ENCODE assay signal across 8 cellular contexts in genomic region chr14:106022648-106023047, GRCh38.
DNase-seq lines count a peak whose midpoint lies in the region; ATAC-seq, FAIRE-seq and TF ChIP-seq lines count a peak whose summit lies in the region.
"Not testable (repeated sequence)": the region's sequence is repeated elsewhere in the genome, so short reads cannot be mapped to it uniquely, and the experiment has no call there.

No MANE protein-coding gene starts in this region.

- not testable (repeated sequence) for H3K36me3 ChIP-seq in DND-41 (ENCODE audit: insufficient read depth, low read length)

- H3K27ac Mint-ChIP-seq in activated CD4-positive, alpha-beta T cell treated with anti-CD3 and anti-CD28 coated beads for 36 hours, result peak overlapping the region; percentile 90
- peak overlapping the region; percentile 90 for H3K27ac Mint-ChIP-seq in activated T-cell treated with anti-CD3 and anti-CD28 coated beads, Interleukin-2, amount 50 U/mL, for 24 hours
- peak overlapping the region; percentile 91 for H3K27ac Mint-ChIP-seq in activated naive CD4-positive, alpha-beta T cell treated with anti-CD3 and anti-CD28 coated beads for 36 hours

- 0 out of 2 replicates have a peak overlapping the region, but pooled peaks have one; percentile 22 for H3K4me2 ChIP-seq in DND-41 (ENCODE audit: insufficient read depth, low read length)

- not testable (repeated sequence) for H3K4me3 ChIP-seq in DND-41 (ENCODE audit: low read depth in 1 of 2, low read length in 2 of 2); epithelial cell of esophagus (ENCODE audit: low read length)

- not testable (repeated sequence) for H2AFZ ChIP-seq in DND-41 (ENCODE audit: low read depth, low read length)

- not testable (repeated sequence) for H3K9me3 ChIP-seq in DND-41 (ENCODE audit: insufficient read depth, low read length, severe bottlenecking)

- not testable (repeated sequence) for TF ChIP-seq CTCF in DND-41 (IDR thresholded peaks at IDR 0.05; ENCODE audit: borderline replicate concordance, extremely low read depth, low read length, poor library complexity, severe bottlenecking); epithelial cell of esophagus (IDR thresholded peaks at IDR 0.05; ENCODE audit: insufficient read depth, low read depth, low read length, missing control alignments)

- intact Hi-C loops in activated CD4-positive, alpha-beta T cell treated with anti-CD3 and anti-CD28 coated beads for 36 hours (cut with DNase I, micrococcal nuclease), result loop anchor here (1.0 kb wide), 1 partner anchor 8 kb away; no protein-coding TSS in a partner anchor
- intact Hi-C loops in activated naive CD4-positive, alpha-beta T cell treated with anti-CD3 and anti-CD28 coated beads for 36 hours (cut with micrococcal nuclease), result loop anchor here (1.0 kb wide), 1 partner anchor 8 kb away; no protein-coding TSS in a partner anchor

- peak overlapping the region; percentile 16 for H3K4me3 Mint-ChIP-seq in activated CD4-positive, alpha-beta T cell treated with anti-CD3 and anti-CD28 coated beads for 36 hours
- H3K4me3 Mint-ChIP-seq in activated T-cell treated with anti-CD3 and anti-CD28 coated beads, Interleukin-2, amount 50 U/mL, for 24 hours, result peak overlapping the region; percentile 20
- not testable (repeated sequence) for H3K4me3 Mint-ChIP-seq in activated naive CD4-positive, alpha-beta T cell treated with anti-CD3 and anti-CD28 coated beads for 36 hours

- H3K4me1 ChIP-seq in DND-41 (ENCODE audit: insufficient read depth, low read length), result peaks cover 46% of the 10 kb centered on the region

- peak; percentile 49 for ATAC-seq in DND-41 (ENCODE audit: insufficient read depth, low read depth)
- peak; percentile 43 for ATAC-seq in activated CD4-positive, alpha-beta T cell treated with anti-CD3 and anti-CD28 coated beads for 36 hours

- FAIRE-seq in RCC 7860 (lab: Jason Lieb, UNC); urothelium cell line (lab: Jason Lieb, UNC): not testable (repeated sequence)

- peak; percentile 51 for DNase-seq in DND-41
- peak; percentile 39 for DNase-seq in RCC 7860 (ENCODE audit: low spot score)
- DNase-seq in activated CD4-positive, alpha-beta T cell treated with anti-CD3 and anti-CD28 coated beads for 36 hours, result peak; percentile 58
- not testable (repeated sequence) for DNase-seq in activated T-cell treated with anti-CD3 and anti-CD28 coated beads, Interleukin-2, amount 50 U/mL, for 24 hours
- DNase-seq in activated naive CD4-positive, alpha-beta T cell treated with anti-CD3 and anti-CD28 coated beads for 36 hours, result peak; percentile 63
- peak; percentile 7 for DNase-seq in epithelial cell of esophagus (ENCODE audit: low read depth)
- DNase-seq in stimulated activated CD4-positive, alpha-beta T cell treated with anti-CD3 and anti-CD28 coated beads, Interleukin-15, amount 100 ng/mL, for 24 hours, result peak; percentile 44
- DNase-seq in urothelium cell line (ENCODE audit: low spot score), result peak; percentile 6

- not testable (repeated sequence) for H3K27me3 Mint-ChIP-seq in activated CD4-positive, alpha-beta T cell treated with anti-CD3 and anti-CD28 coated beads for 36 hours; activated T-cell treated with anti-CD3 and anti-CD28 coated beads, Interleukin-2, amount 50 U/mL, for 24 hours; activated naive CD4-positive, alpha-beta T cell treated with anti-CD3 and anti-CD28 coated beads for 36 hours (ENCODE audit: low read depth)

- peaks cover 10% of the 10 kb centered on the region for H3K9me3 Mint-ChIP-seq in activated CD4-positive, alpha-beta T cell treated with anti-CD3 and anti-CD28 coated beads for 36 hours (ENCODE audit: low read depth)
- H3K9me3 Mint-ChIP-seq in activated T-cell treated with anti-CD3 and anti-CD28 coated beads, Interleukin-2, amount 50 U/mL, for 24 hours, result peaks cover 11% of the 10 kb centered on the region
- H3K9me3 Mint-ChIP-seq in activated naive CD4-positive, alpha-beta T cell treated with anti-CD3 and anti-CD28 coated beads for 36 hours, result not testable (repeated sequence)

- H3K36me3 Mint-ChIP-seq in activated CD4-positive, alpha-beta T cell treated with anti-CD3 and anti-CD28 coated beads for 36 hours (ENCODE audit: low read depth), result peaks cover 12% of the 10 kb centered on the region
- not testable (repeated sequence) for H3K36me3 Mint-ChIP-seq in activated T-cell treated with anti-CD3 and anti-CD28 coated beads, Interleukin-2, amount 50 U/mL, for 24 hours (ENCODE audit: low read depth); activated naive CD4-positive, alpha-beta T cell treated with anti-CD3 and anti-CD28 coated beads for 36 hours (ENCODE audit: low read depth)

- H3K4me1 Mint-ChIP-seq in activated CD4-positive, alpha-beta T cell treated with anti-CD3 and anti-CD28 coated beads for 36 hours, result peaks cover 84% of the 10 kb centered on the region
- H3K4me1 Mint-ChIP-seq in activated T-cell treated with anti-CD3 and anti-CD28 coated beads, Interleukin-2, amount 50 U/mL, for 24 hours (ENCODE audit: low read depth), result peaks cover 83% of the 10 kb centered on the region
- peaks cover 57% of the 10 kb centered on the region for H3K4me1 Mint-ChIP-seq in activated naive CD4-positive, alpha-beta T cell treated with anti-CD3 and anti-CD28 coated beads for 36 hours (ENCODE audit: low read depth)

- peak overlapping the region; percentile 53 for H3K27ac ChIP-seq in DND-41 (ENCODE audit: low read length)

- POLR2A ChIA-PET in activated CD4-positive, alpha-beta T cell treated with anti-CD3 and anti-CD28 coated beads for 36 hours (lab: Charles Lee), result interaction anchor here (1.8 kb wide), 1 partner anchor 9 kb away, joined by 8 read pairs; no protein-coding TSS in a partner anchor

- CTCF ChIA-PET in activated CD4-positive, alpha-beta T cell treated with anti-CD3 and anti-CD28 coated beads for 36 hours (lab: Charles Lee), result interaction anchor here (0.8 to 1.0 kb wide), 2 partner anchors 21 to 22 kb away, joined by 4 read pairs; no protein-coding TSS in a partner anchor
- CTCF ChIA-PET in activated naive CD4-positive, alpha-beta T cell treated with anti-CD3 and anti-CD28 coated beads for 36 hours (lab: Charles Lee), result not testable (repeated sequence)

- not testable (repeated sequence) for H3K9ac ChIP-seq in DND-41 (ENCODE audit: low read depth, low read length)

- H3K79me2 ChIP-seq in DND-41 (ENCODE audit: insufficient read depth, low read length), result not testable (repeated sequence)

- not testable (repeated sequence) for H4K20me1 ChIP-seq in DND-41 (ENCODE audit: insufficient read depth, low read length)

- H3K27me3 ChIP-seq in DND-41 (ENCODE audit: insufficient read depth, low read length, poor library complexity), result not testable (repeated sequence)
